In genomic region chr6:158910484-158911075, GRCh38 we compare ENCODE assay signal across 1 cellular context.
TF ChIP-seq lines count a peak whose summit lies in the region.

No MANE protein-coding gene starts in this region.

TF ChIP-seq in HepG2, 621 proteins besides CTCF, POLR2A, EP300 and RAD21 (continued from another document):
- TF ChIP-seq, protein P1, sequence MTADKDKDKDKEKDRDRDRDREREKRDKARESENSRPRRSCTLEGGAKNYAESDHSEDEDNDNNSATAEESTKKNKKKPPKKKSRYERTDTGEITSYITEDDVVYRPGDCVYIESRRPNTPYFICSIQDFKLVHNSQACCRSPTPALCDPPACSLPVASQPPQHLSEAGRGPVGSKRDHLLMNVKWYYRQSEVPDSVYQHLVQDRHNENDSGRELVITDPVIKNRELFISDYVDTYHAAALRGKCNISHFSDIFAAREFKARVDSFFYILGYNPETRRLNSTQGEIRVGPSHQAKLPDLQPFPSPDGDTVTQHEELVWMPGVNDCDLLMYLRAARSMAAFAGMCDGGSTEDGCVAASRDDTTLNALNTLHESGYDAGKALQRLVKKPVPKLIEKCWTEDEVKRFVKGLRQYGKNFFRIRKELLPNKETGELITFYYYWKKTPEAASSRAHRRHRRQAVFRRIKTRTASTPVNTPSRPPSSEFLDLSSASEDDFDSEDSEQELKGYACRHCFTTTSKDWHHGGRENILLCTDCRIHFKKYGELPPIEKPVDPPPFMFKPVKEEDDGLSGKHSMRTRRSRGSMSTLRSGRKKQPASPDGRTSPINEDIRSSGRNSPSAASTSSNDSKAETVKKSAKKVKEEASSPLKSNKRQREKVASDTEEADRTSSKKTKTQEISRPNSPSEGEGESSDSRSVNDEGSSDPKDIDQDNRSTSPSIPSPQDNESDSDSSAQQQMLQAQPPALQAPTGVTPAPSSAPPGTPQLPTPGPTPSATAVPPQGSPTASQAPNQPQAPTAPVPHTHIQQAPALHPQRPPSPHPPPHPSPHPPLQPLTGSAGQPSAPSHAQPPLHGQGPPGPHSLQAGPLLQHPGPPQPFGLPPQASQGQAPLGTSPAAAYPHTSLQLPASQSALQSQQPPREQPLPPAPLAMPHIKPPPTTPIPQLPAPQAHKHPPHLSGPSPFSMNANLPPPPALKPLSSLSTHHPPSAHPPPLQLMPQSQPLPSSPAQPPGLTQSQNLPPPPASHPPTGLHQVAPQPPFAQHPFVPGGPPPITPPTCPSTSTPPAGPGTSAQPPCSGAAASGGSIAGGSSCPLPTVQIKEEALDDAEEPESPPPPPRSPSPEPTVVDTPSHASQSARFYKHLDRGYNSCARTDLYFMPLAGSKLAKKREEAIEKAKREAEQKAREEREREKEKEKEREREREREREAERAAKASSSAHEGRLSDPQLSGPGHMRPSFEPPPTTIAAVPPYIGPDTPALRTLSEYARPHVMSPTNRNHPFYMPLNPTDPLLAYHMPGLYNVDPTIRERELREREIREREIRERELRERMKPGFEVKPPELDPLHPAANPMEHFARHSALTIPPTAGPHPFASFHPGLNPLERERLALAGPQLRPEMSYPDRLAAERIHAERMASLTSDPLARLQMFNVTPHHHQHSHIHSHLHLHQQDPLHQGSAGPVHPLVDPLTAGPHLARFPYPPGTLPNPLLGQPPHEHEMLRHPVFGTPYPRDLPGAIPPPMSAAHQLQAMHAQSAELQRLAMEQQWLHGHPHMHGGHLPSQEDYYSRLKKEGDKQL (CRISPR knock-in tag; IDR thresholded peaks at IDR 0.05; ENCODE audit: low read depth): no peak
- TF ChIP-seq TCF7L2 (IDR thresholded peaks at IDR 0.05; ENCODE audit: low read depth, low read length) (no peak), HNRNPK (IDR thresholded peaks at IDR 0.05; ENCODE audit: low read depth, low read length, poor library complexity, severe bottlenecking) (no peak), ZNF547 (CRISPR knock-in tag; IDR thresholded peaks at IDR 0.05) (no peak), TARDBP (CRISPR knock-in tag; IDR thresholded peaks at IDR 0.05) (no peak), ZNF629 (CRISPR knock-in tag; conservative IDR thresholded peaks at IDR 0.05) (no peak), ZMYM3 (CRISPR knock-in tag; IDR thresholded peaks at IDR 0.05) (no peak)
- TF ChIP-seq, protein P2, sequence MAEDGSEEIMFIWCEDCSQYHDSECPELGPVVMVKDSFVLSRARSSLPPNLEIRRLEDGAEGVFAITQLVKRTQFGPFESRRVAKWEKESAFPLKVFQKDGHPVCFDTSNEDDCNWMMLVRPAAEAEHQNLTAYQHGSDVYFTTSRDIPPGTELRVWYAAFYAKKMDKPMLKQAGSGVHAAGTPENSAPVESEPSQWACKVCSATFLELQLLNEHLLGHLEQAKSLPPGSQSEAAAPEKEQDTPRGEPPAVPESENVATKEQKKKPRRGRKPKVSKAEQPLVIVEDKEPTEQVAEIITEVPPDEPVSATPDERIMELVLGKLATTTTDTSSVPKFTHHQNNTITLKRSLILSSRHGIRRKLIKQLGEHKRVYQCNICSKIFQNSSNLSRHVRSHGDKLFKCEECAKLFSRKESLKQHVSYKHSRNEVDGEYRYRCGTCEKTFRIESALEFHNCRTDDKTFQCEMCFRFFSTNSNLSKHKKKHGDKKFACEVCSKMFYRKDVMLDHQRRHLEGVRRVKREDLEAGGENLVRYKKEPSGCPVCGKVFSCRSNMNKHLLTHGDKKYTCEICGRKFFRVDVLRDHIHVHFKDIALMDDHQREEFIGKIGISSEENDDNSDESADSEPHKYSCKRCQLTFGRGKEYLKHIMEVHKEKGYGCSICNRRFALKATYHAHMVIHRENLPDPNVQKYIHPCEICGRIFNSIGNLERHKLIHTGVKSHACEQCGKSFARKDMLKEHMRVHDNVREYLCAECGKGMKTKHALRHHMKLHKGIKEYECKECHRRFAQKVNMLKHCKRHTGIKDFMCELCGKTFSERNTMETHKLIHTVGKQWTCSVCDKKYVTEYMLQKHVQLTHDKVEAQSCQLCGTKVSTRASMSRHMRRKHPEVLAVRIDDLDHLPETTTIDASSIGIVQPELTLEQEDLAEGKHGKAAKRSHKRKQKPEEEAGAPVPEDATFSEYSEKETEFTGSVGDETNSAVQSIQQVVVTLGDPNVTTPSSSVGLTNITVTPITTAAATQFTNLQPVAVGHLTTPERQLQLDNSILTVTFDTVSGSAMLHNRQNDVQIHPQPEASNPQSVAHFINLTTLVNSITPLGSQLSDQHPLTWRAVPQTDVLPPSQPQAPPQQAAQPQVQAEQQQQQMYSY (CRISPR knock-in tag; IDR thresholded peaks at IDR 0.05): no peak
- TF ChIP-seq, protein P3, sequence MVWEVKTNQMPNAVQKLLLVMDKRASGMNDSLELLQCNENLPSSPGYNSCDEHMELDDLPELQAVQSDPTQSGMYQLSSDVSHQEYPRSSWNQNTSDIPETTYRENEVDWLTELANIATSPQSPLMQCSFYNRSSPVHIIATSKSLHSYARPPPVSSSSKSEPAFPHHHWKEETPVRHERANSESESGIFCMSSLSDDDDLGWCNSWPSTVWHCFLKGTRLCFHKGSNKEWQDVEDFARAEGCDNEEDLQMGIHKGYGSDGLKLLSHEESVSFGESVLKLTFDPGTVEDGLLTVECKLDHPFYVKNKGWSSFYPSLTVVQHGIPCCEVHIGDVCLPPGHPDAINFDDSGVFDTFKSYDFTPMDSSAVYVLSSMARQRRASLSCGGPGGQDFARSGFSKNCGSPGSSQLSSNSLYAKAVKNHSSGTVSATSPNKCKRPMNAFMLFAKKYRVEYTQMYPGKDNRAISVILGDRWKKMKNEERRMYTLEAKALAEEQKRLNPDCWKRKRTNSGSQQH (CRISPR knock-in tag; IDR thresholded peaks at IDR 0.05; ENCODE audit: low read depth): no peak
